In the genomic region with DNA sequence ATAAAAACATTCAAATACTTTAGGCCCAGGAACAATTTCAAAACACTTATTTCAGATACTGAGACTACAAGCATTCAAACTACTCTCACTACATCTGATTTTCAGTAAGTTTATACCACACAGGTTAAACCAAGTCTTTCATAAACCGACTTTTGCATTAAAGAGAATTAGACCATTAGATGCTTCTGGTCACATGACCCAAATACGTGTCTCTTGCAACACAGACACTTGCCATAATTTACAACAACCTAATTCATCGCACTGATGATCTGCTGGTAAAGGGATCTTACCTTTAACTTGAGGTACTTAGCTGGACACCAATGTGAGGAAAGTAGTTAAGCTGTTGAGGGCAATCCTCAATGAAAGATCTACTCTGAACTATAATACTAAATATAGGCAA, we compare ENCODE assay signal across 9 cellular contexts. TPM values are rescaled to one million over a fixed set of nuclear protein-coding genes. Genes with fewer than 3 reads are reported as not detected.
DNase-seq lines count a peak whose midpoint lies in the region; ATAC-seq and TF ChIP-seq lines count a peak whose summit lies in the region.
"Had no signal": no experiment of that assay in that cellular context is flagged by ENCODE, and none has a peak within 500 bp of the region (broad histone marks: within the 10 kb centered on the region; RNA-seq: fewer than 3 reads in every experiment).

No MANE protein-coding gene starts in this region.

- ATAC-seq in HG03196 (IDR thresholded peaks at IDR 0.05; ENCODE audit: unreplicated experiment): no peak

- peak overlapping the region; percentile 84 for H3K4me2 ChIP-seq in OCI-LY1 (ENCODE audit: low read length)

- no peaks in the 10 kb centered on the region for H3K9me3 ChIP-seq in OCI-LY1 (ENCODE audit: low read length)
- H3K9me3 ChIP-seq in ovary: no peaks in the 10 kb centered on the region

- peaks cover 49% of the 10 kb centered on the region for H3K79me2 ChIP-seq in OCI-LY1 (ENCODE audit: insufficient read depth, low read length)

- H2AFZ ChIP-seq in OCI-LY1 (ENCODE audit: low read length): no peak overlapping the region

- 1 to 2% (median 1%) methylated on average over 3 of the region's 3 CpGs for WGBS in ovary, 3 donors

- peaks cover 68% of the 10 kb centered on the region for H3K4me1 Mint-ChIP-seq in endothelial cell (ENCODE audit: unreplicated experiment)

- H4K20me1 ChIP-seq in OCI-LY1 (ENCODE audit: insufficient read depth, low read length): peaks cover 30% of the 10 kb centered on the region

- H3K36me3 ChIP-seq in OCI-LY1 (ENCODE audit: insufficient read depth, low read length) (peaks cover 79% of the 10 kb centered on the region), ovary (no peaks in the 10 kb centered on the region)

- H3K9me3 Mint-ChIP-seq in endothelial cell (ENCODE audit: unreplicated experiment): no peaks in the 10 kb centered on the region

- TF ChIP-seq EP300 in ovary (IDR thresholded peaks at IDR 0.05): no peak

- H3K27ac ChIP-seq in OCI-LY1 (ENCODE audit: low read depth, low read length, poor library complexity, severe bottlenecking) (no peak overlapping the region), ovary (no peak overlapping the region)

- peak overlapping the region; percentile 73; the same call in 1 of the 2 replicates for H3K9ac ChIP-seq in OCI-LY1 (ENCODE audit: low read length)

- peak overlapping the region; percentile 99 for H3K4me3 Mint-ChIP-seq in endothelial cell (ENCODE audit: unreplicated experiment)

- DNase-seq in ELR (ENCODE audit: low read depth) (peak; percentile 38), endothelial cell (ENCODE audit: low spot score) (no peak), ovary (no peak), NCI-H1436 treated with DMSO at 0.1 percent for 48 hours (lab: John Stamatoyannopoulos, UW) (no peak), 8988T (no peak), NCI-H1436 (lab: John Stamatoyannopoulos, UW) (no peak)
- DNase-seq: substantia nigra had no signal

- H3F3A ChIP-seq in OCI-LY1 (ENCODE audit: insufficient read depth, low read length): peaks cover 32% of the 10 kb centered on the region; the same call in 1 of the 2 replicates

- peaks cover 29% of the 10 kb centered on the region for H3K27me3 Mint-ChIP-seq in endothelial cell (ENCODE audit: unreplicated experiment)

- peak overlapping the region; percentile 95 for H3K27ac Mint-ChIP-seq in endothelial cell (ENCODE audit: unreplicated experiment)

- H3K4me3 ChIP-seq in OCI-LY1 (ENCODE audit: low read depth, low read length, poor library complexity, severe bottlenecking) (peak overlapping the region; percentile 100), ovary (peak overlapping the region; percentile 1)

- H3K4me1 ChIP-seq in OCI-LY1 (ENCODE audit: insufficient read depth, low read length, severe bottlenecking) (peaks cover 65% of the 10 kb centered on the region), ovary (ENCODE audit: insufficient read depth) (peaks cover 7% of the 10 kb centered on the region)

- TF ChIP-seq CTCF in OCI-LY1 (IDR thresholded peaks at IDR 0.05; ENCODE audit: low read length) (no peak), endothelial cell (IDR thresholded peaks at IDR 0.05; ENCODE audit: unreplicated experiment) (no peak), ovary (IDR thresholded peaks at IDR 0.05) (no peak)

- H3K27me3 ChIP-seq in OCI-LY1 (ENCODE audit: insufficient read depth, low read length) (no peaks in the 10 kb centered on the region), ovary (no peaks in the 10 kb centered on the region)

- no peaks in the 10 kb centered on the region for H3K9me2 ChIP-seq in OCI-LY1 (ENCODE audit: low read depth, low read length)

- TF ChIP-seq POLR2A in ovary (IDR thresholded peaks at IDR 0.05): no peak

- peaks cover 67% of the 10 kb centered on the region for H3K36me3 Mint-ChIP-seq in endothelial cell (ENCODE audit: low read depth, unreplicated experiment)

- intact Hi-C loops in ovary (cut with DNase I): loop anchor here in 2 of 4 donors (2.0 to 5.0 kb wide), 2 partner anchors 61 to 68 kb away; partner anchors contain the start of gene RUFY1 (in 1 of the 2)

RNA-seq across cellular contexts. Expression of gene HNRNPH1, which starts 3.2 kb away (rescaled TPM):
- 852 TPM for total RNA-seq in endothelial cell (ENCODE audit: unreplicated experiment)
- total RNA-seq in ovary: 100 to 1,000 TPM; 416 to 679 (median 577) TPM
- 100 to 1,000 TPM; 243 to 354 TPM for polyA plus RNA-seq in ovary
